ENCODE assay signal across 10 cellular contexts in genomic region chr17:35765086-35765710, GRCh38. TPM values are rescaled to one million over a fixed set of nuclear protein-coding genes. Genes with fewer than 3 reads are reported as not detected.
DNase-seq lines count a peak whose midpoint lies in the region; ATAC-seq, FAIRE-seq and TF ChIP-seq lines count a peak whose summit lies in the region.
"Had no signal": no experiment of that assay in that cellular context is flagged by ENCODE, and none has a peak within 500 bp of the region (broad histone marks: within the 10 kb centered on the region; RNA-seq: fewer than 3 reads in every experiment).

No MANE protein-coding gene starts in this region.

- no peaks in the 10 kb centered on the region for H3K9me3 Mint-ChIP-seq in CD8-positive, alpha-beta T cell
- H3K9me3 Mint-ChIP-seq in naive thymus-derived CD8-positive, alpha-beta T cell: no peaks in the 10 kb centered on the region

- no peak for TF ChIP-seq CTCF in CD8-positive, alpha-beta T cell (IDR thresholded peaks at IDR 0.05)
- no peak for TF ChIP-seq CTCF in K562 (IDR thresholded peaks at IDR 0.05 in 2 of 3, conservative IDR thresholded peaks at IDR 0.05 in 1 of 3; ENCODE audit: insufficient read depth in 2 of 3, low read depth in 1 of 3, low read length in 3 of 3)

- H3K9ac ChIP-seq in K562 (ENCODE audit: insufficient read depth in 1 of 2, low read depth in 2 of 2, low read length in 2 of 2): no peak overlapping the region; a peak in 1 of 4 replicates

- POLR2A ChIA-PET in CD8-positive, alpha-beta T cell (lab: Charles Lee): interaction anchor here (1.0 to 3.4 kb wide), 5 partner anchors 20 to 453 kb away, joined by 3 to 84 read pairs (median 5); partner anchors contain the start of gene TAF15
- POLR2A ChIA-PET in K562 (lab: Yijun Ruan, JAX): interaction anchor here (2.3 kb wide), 1 partner anchor 44 kb away, joined by 13 read pairs; the partner anchor contains the start of gene TAF15
- POLR2A ChIA-PET in naive thymus-derived CD8-positive, alpha-beta T cell (lab: Charles Lee): interaction anchor here (1.0 to 7.1 kb wide), 10 partner anchors 20 to 646 kb away, joined by 3 to 165 read pairs (median 6); partner anchors contain the start of genes MMP28, PEX12, RAD51D and TAF15

- no peak for FAIRE-seq in K562 (lab: Jason Lieb, UNC)
- FAIRE-seq: HTR-8/SVneo had no signal

- TF ChIP-seq RAD21 in K562 (CRISPR knock-in tag; conservative IDR thresholded peaks at IDR 0.05 in 1 of 2, IDR thresholded peaks at IDR 0.05 in 1 of 2): no peak

- no peak overlapping the region for H3K27ac ChIP-seq in CD8-positive, alpha-beta T cell (ENCODE audit: low read depth, low read length)
- H3K27ac ChIP-seq in K562 (ENCODE audit: extremely low read depth, low read depth, low read length): no peak overlapping the region

- peaks cover 3% of the 10 kb centered on the region for H3K9me1 ChIP-seq in K562 (ENCODE audit: control insufficient read depth, insufficient read depth, low read length)

- TF ChIP-seq POLR2A in K562 (conservative IDR thresholded peaks at IDR 0.05): no peak

- no peaks in the 10 kb centered on the region for H3K36me3 ChIP-seq in CD8-positive, alpha-beta T cell (ENCODE audit: insufficient read depth, low read length)
- no peaks in the 10 kb centered on the region for H3K36me3 ChIP-seq in K562 (ENCODE audit: control insufficient read depth, insufficient read depth, low read length)

- H3K4me3 ChIP-seq in CD8-positive, alpha-beta T cell (ENCODE audit: low read depth, low read length): peak overlapping the region; percentile 70
- H3K4me3 ChIP-seq in Jurkat, Clone E6-1 (ENCODE audit: low read length): peak overlapping the region; percentile 60
- no peak overlapping the region for H3K4me3 ChIP-seq in K562

- intact Hi-C loops in CD8-positive, alpha-beta T cell (cut with DNase I, micrococcal nuclease): loop anchor here in 1 of 2 experiments (10.0 kb wide), 1 partner anchor 380 kb away; no protein-coding TSS in a partner anchor
- intact Hi-C loops in K562 (cut with micrococcal nuclease): loop anchor here (10.0 kb wide), 1 partner anchor 180 kb away; the partner anchor contains the start of gene LYZL6

- H4K20me1 ChIP-seq in K562 (replicated peaks; ENCODE audit: control insufficient read depth, insufficient read depth, low read length): no peaks in the 10 kb centered on the region

- H3K4me1 Mint-ChIP-seq in CD8-positive, alpha-beta T cell (ENCODE audit: low read depth): peaks cover 10% of the 10 kb centered on the region
- peaks cover 7 to 9% (median 8%) of the 10 kb centered on the region in 4 donors for H3K4me1 Mint-ChIP-seq in naive thymus-derived CD8-positive, alpha-beta T cell

- H3K9me3 ChIP-seq in CD8-positive, alpha-beta T cell (ENCODE audit: low read length): no peaks in the 10 kb centered on the region
- no peaks in the 10 kb centered on the region for H3K9me3 ChIP-seq in K562 (replicated peaks; ENCODE audit: control insufficient read depth, insufficient read depth, low read depth, low read length)

- peaks cover 8% of the 10 kb centered on the region for H3K4me1 ChIP-seq in CD8-positive, alpha-beta T cell (ENCODE audit: insufficient read depth, low read length)
- H3K4me1 ChIP-seq in K562 (replicated peaks in 1 of 2; ENCODE audit: control insufficient read depth in 2 of 2, insufficient read depth in 2 of 2, low read length in 2 of 2): peaks cover 0 to 22% of the 10 kb centered on the region in 2 experiments; a peak in 3 of 5 replicates

- CTCF ChIA-PET in CD8-positive, alpha-beta T cell (lab: Charles Lee): interaction anchor here (0.8 to 12.8 kb wide), 13 partner anchors 12 to 621 kb away, joined by 3 to 305 read pairs (median 13); partner anchors contain the start of genes GAS2L2, MMP28 and TAF15
- CTCF ChIA-PET in K562 (lab: Yijun Ruan, JAX; ENCODE audit: low intra/inter-chr PET ratio): interaction anchor here (2.6 to 2.9 kb wide), 2 partner anchors 39 to 43 kb away, joined by 26 to 39 read pairs; partner anchors contain the start of gene TAF15

- H3K27me3 ChIP-seq in CD8-positive, alpha-beta T cell (ENCODE audit: insufficient read depth, low read length): no peaks in the 10 kb centered on the region
- peaks cover 28 to 71% of the 10 kb centered on the region in 2 experiments; a peak in 4 of 5 replicates for H3K27me3 ChIP-seq in K562 (ENCODE audit: control insufficient read depth in 2 of 2, insufficient read depth in 2 of 2, low read length in 2 of 2)

- DNase-seq in CD8-positive, alpha-beta T cell: no peak
- no peak for DNase-seq in Jurkat, Clone E6-1 (ENCODE audit: low read depth, low spot score)
- DNase-seq in K562 (ENCODE audit: extremely low read depth in 1 of 4, low spot score in 3 of 4): no peak
- DNase-seq in naive thymus-derived CD8-positive, alpha-beta T cell: peak in 1 of 10 donors; percentile 48
- no peak for DNase-seq in NCI-H510A (lab: John Stamatoyannopoulos, UW)
- DNase-seq in cerebellar cortex (ENCODE audit: low spot score): no peak
- no peak for DNase-seq in occipital lobe (lab: John Stamatoyannopoulos, UW)
- no peak for DNase-seq in EL
- DNase-seq: NCI-H446 had no signal

- no peak for ATAC-seq in CD8-positive, alpha-beta T cell
- ATAC-seq in K562: no peak
- ATAC-seq in naive thymus-derived CD8-positive, alpha-beta T cell: no peak

- in situ Hi-C loops in K562 (cut with MboI): loop anchor here (5.0 kb wide), 1 partner anchor 42 kb away; the partner anchor contains the start of gene TAF15

- TF ChIP-seq EP300 in K562 (IDR thresholded peaks at IDR 0.05; ENCODE audit: low read length): no peak

- no peaks in the 10 kb centered on the region for H3K79me2 ChIP-seq in K562 (ENCODE audit: control insufficient read depth, insufficient read depth, low read length)

- peak overlapping the region; percentile 87 for H3K27ac Mint-ChIP-seq in CD8-positive, alpha-beta T cell
- peak overlapping the region; percentile 58 to 93 (median 88) for H3K27ac Mint-ChIP-seq in naive thymus-derived CD8-positive, alpha-beta T cell

- peak overlapping the region; percentile 91 for H3K4me3 Mint-ChIP-seq in CD8-positive, alpha-beta T cell
- peak overlapping the region; percentile 86 to 98 (median 96) for H3K4me3 Mint-ChIP-seq in naive thymus-derived CD8-positive, alpha-beta T cell

- no peaks in the 10 kb centered on the region for H3K27me3 Mint-ChIP-seq in CD8-positive, alpha-beta T cell (ENCODE audit: low read depth)
- no peaks in the 10 kb centered on the region for H3K27me3 Mint-ChIP-seq in naive thymus-derived CD8-positive, alpha-beta T cell

- peaks cover 3% of the 10 kb centered on the region for H3K36me3 Mint-ChIP-seq in CD8-positive, alpha-beta T cell
- H3K36me3 Mint-ChIP-seq in naive thymus-derived CD8-positive, alpha-beta T cell: no peaks in the 10 kb centered on the region

- no peak overlapping the region for H2AFZ ChIP-seq in K562 (ENCODE audit: low read depth, low read length)

- no TSS peak for BruUV-seq in K562 (replicated peaks; lab: Mats Ljungman, UMichigan)

- 15% methylated on average over 10 of the region's 11 CpGs for WGBS in K562 (ENCODE audit: insufficient coverage, low coverage, missing lambda C conversion rate)

- H3K4me2 ChIP-seq in K562 (ENCODE audit: insufficient read depth, low read length): 0 out of 2 replicates have a peak overlapping the region, but pooled peaks have one; percentile 76

RNA-seq across cellular contexts. Expression of gene C17orf50, which starts 4.5 kb away (rescaled TPM):
- not detected for total RNA-seq in CD8-positive, alpha-beta T cell
- polyA plus RNA-seq in Jurkat, Clone E6-1 (2012; ENCODE audit: insufficient read depth, insufficient read length): not detected
- not detected in 2 replicates for total RNA-seq in K562 (2011; cell fraction: chromatin; rRNA removed; ENCODE audit: low replicate concordance)
- not detected in 2 replicates for total RNA-seq in K562 (2011; cell fraction: nucleolus; rRNA removed)
- not detected in 2 replicates for total RNA-seq in K562 (2011; cell fraction: nucleoplasm; rRNA removed)
- total RNA-seq in K562 (2014; rRNA removed) (not detected in 2 replicates), K562 (2014; rRNA removed; fragmentation: Illumina TruSeq; extraction: Trizol) (not detected in 2 replicates), K562 (2015; rRNA removed; fragmentation: Illumina TruSeq; extraction: Trizol) (not detected in 2 replicates), K562 (2021) (not detected in 2 replicates), occipital lobe (not detected)
- polyA plus RNA-seq in K562 (2011; rRNA removed) (not detected in 2 replicates), K562 (2014; fragmentation: Illumina TruSeq; extraction: Trizol) (not detected in 2 replicates), K562 (2014; fragmentation: Nextera tagmentation; extraction: Ambion mirVana) (not detected), K562 (2014; rRNA removed) (not detected in 2 replicates)
- not detected in 2 replicates for polyA plus RNA-seq in K562 (2011; cell fraction: cytosol; rRNA removed)
- polyA plus RNA-seq in K562 (2011; cell fraction: nucleus; rRNA removed): not detected in 2 replicates
- polyA plus RNA-seq in K562 (2012): not detected in 2 replicates
- polyA minus RNA-seq in K562 (2011; rRNA and poly(A)+ RNA removed): not detected in 2 replicates
- polyA minus RNA-seq in K562 (2011; cell fraction: cytosol; rRNA and poly(A)+ RNA removed): not detected in 2 replicates
- not detected in 2 replicates for polyA minus RNA-seq in K562 (2011; cell fraction: nucleus; rRNA and poly(A)+ RNA removed)
- total RNA-seq in naive thymus-derived CD8-positive, alpha-beta T cell: under 1 TPM in 1 of 2 experiments, not detected in 1; 0.38 TPM
- 1 to 10 TPM in 1 of 3 donors, under 1 TPM in 2; 0.20 to 2.1 (median 0.67) TPM for polyA plus RNA-seq in naive thymus-derived CD8-positive, alpha-beta T cell

RNA-seq across cellular contexts. Expression of gene GAS2L2, which starts 12.2 kb away (rescaled TPM):
- under 1 TPM; 0.17 to 0.27 TPM for total RNA-seq in CD8-positive, alpha-beta T cell
- not detected for polyA plus RNA-seq in Jurkat, Clone E6-1 (2012; ENCODE audit: insufficient read depth, insufficient read length)
- total RNA-seq in K562 (2011; cell fraction: chromatin; rRNA removed; ENCODE audit: low replicate concordance): 0.09 TPM in 1 of 2 replicates, not detected in the other
- total RNA-seq in K562 (2011; cell fraction: nucleolus; rRNA removed): not detected in 2 replicates
- not detected in 2 replicates for total RNA-seq in K562 (2011; cell fraction: nucleoplasm; rRNA removed)
- total RNA-seq in K562 (2014; rRNA removed) (not detected in 2 replicates), K562 (2014; rRNA removed; fragmentation: Illumina TruSeq; extraction: Trizol) (not detected in 2 replicates), K562 (2015; rRNA removed; fragmentation: Illumina TruSeq; extraction: Trizol) (not detected in 2 replicates), K562 (2021) (not detected in 2 replicates), occipital lobe (0.16 TPM)
- polyA plus RNA-seq in K562 (2011; rRNA removed) (not detected in 2 replicates), K562 (2014; fragmentation: Illumina TruSeq; extraction: Trizol) (not detected in 2 replicates), K562 (2014; fragmentation: Nextera tagmentation; extraction: Ambion mirVana) (not detected), K562 (2014; rRNA removed) (not detected in 2 replicates)
- 0.01 TPM in 1 of 2 replicates, not detected in the other for polyA plus RNA-seq in K562 (2011; cell fraction: cytosol; rRNA removed)
- polyA plus RNA-seq in K562 (2011; cell fraction: nucleus; rRNA removed): 0.03 and 0.10 TPM in 2 replicates
- 0.03 TPM in 1 of 2 replicates, not detected in the other for polyA plus RNA-seq in K562 (2012)
- polyA minus RNA-seq in K562 (2011; rRNA and poly(A)+ RNA removed): not detected in 2 replicates
- polyA minus RNA-seq in K562 (2011; cell fraction: cytosol; rRNA and poly(A)+ RNA removed): not detected in 2 replicates
- not detected in 2 replicates for polyA minus RNA-seq in K562 (2011; cell fraction: nucleus; rRNA and poly(A)+ RNA removed)
- total RNA-seq in naive thymus-derived CD8-positive, alpha-beta T cell: under 1 TPM; 0.33 to 0.36 TPM
- not detected for polyA plus RNA-seq in naive thymus-derived CD8-positive, alpha-beta T cell

RNA-seq across cellular contexts. Expression of gene MMP28, which starts 30.2 kb away (rescaled TPM):
- 1 to 10 TPM; 5.4 to 6.5 TPM for total RNA-seq in CD8-positive, alpha-beta T cell
- 4.5 TPM for polyA plus RNA-seq in Jurkat, Clone E6-1 (2012; ENCODE audit: insufficient read depth, insufficient read length)
- total RNA-seq in K562 (2011; cell fraction: chromatin; rRNA removed; ENCODE audit: low replicate concordance): not detected in 2 replicates
- total RNA-seq in K562 (2011; cell fraction: nucleolus; rRNA removed): not detected in 2 replicates
- total RNA-seq in K562 (2011; cell fraction: nucleoplasm; rRNA removed): not detected in 2 replicates
- not detected in 2 replicates for total RNA-seq in K562 (2014; rRNA removed)
- total RNA-seq in K562 (2014; rRNA removed; fragmentation: Illumina TruSeq; extraction: Trizol): not detected in 2 replicates
- not detected in 2 replicates for total RNA-seq in K562 (2015; rRNA removed; fragmentation: Illumina TruSeq; extraction: Trizol)
- total RNA-seq in K562 (2021): not detected in 2 replicates
- not detected in 2 replicates for polyA plus RNA-seq in K562 (2011; rRNA removed)
- polyA plus RNA-seq in K562 (2011; cell fraction: cytosol; rRNA removed): not detected in 2 replicates
- not detected in 2 replicates for polyA plus RNA-seq in K562 (2011; cell fraction: nucleus; rRNA removed)
- not detected in 2 replicates for polyA plus RNA-seq in K562 (2012)
- not detected in 2 replicates for polyA plus RNA-seq in K562 (2014; fragmentation: Illumina TruSeq; extraction: Trizol)
- polyA plus RNA-seq in K562 (2014; fragmentation: Nextera tagmentation; extraction: Ambion mirVana): not detected
- polyA plus RNA-seq in K562 (2014; rRNA removed): not detected in 2 replicates
- not detected in 2 replicates for polyA minus RNA-seq in K562 (2011; rRNA and poly(A)+ RNA removed)
- polyA minus RNA-seq in K562 (2011; cell fraction: cytosol; rRNA and poly(A)+ RNA removed): not detected in 2 replicates
- polyA minus RNA-seq in K562 (2011; cell fraction: nucleus; rRNA and poly(A)+ RNA removed): 0.27 TPM in 1 of 2 replicates, not detected in the other
- total RNA-seq in naive thymus-derived CD8-positive, alpha-beta T cell: 10 to 100 TPM; 15.0 to 15.2 TPM
- 10 to 100 TPM; 10.0 to 30.1 (median 13.4) TPM for polyA plus RNA-seq in naive thymus-derived CD8-positive, alpha-beta T cell
- 8.9 TPM for total RNA-seq in occipital lobe

RNA-seq across cellular contexts. Expression of gene RASL10B, which starts 33.8 kb away (rescaled TPM):
- under 1 TPM; 0.16 to 0.22 TPM for total RNA-seq in CD8-positive, alpha-beta T cell
- 0.63 TPM for polyA plus RNA-seq in Jurkat, Clone E6-1 (2012; ENCODE audit: insufficient read depth, insufficient read length)
- total RNA-seq in K562 (2011; cell fraction: chromatin; rRNA removed; ENCODE audit: low replicate concordance): 0.32 TPM in 1 of 2 replicates, not detected in the other
- total RNA-seq in K562 (2011; cell fraction: nucleolus; rRNA removed): 0.17 and 1.4 TPM in 2 replicates
- total RNA-seq in K562 (2011; cell fraction: nucleoplasm; rRNA removed): 0.81 TPM in 1 of 2 replicates, not detected in the other
- total RNA-seq in K562 (2014; rRNA removed) (0.14 and 0.16 TPM in 2 replicates), K562 (2014; rRNA removed; fragmentation: Illumina TruSeq; extraction: Trizol) (0.04 and 0.06 TPM in 2 replicates), K562 (2015; rRNA removed; fragmentation: Illumina TruSeq; extraction: Trizol) (0.07 and 0.11 TPM in 2 replicates), K562 (2021) (0.11 and 0.22 TPM in 2 replicates), occipital lobe (5.1 TPM)
- polyA plus RNA-seq in K562 (2011; rRNA removed) (0.16 and 0.31 TPM in 2 replicates), K562 (2014; fragmentation: Illumina TruSeq; extraction: Trizol) (0.11 and 0.12 TPM in 2 replicates), K562 (2014; fragmentation: Nextera tagmentation; extraction: Ambion mirVana) (not detected), K562 (2014; rRNA removed) (0.03 and 0.27 TPM in 2 replicates)
- 0.15 and 0.46 TPM in 2 replicates for polyA plus RNA-seq in K562 (2011; cell fraction: cytosol; rRNA removed)
- 0.04 and 0.46 TPM in 2 replicates for polyA plus RNA-seq in K562 (2011; cell fraction: nucleus; rRNA removed)
- 0.08 and 0.16 TPM in 2 replicates for polyA plus RNA-seq in K562 (2012)
- polyA minus RNA-seq in K562 (2011; rRNA and poly(A)+ RNA removed): 0.09 and 0.25 TPM in 2 replicates
- not detected in 2 replicates for polyA minus RNA-seq in K562 (2011; cell fraction: cytosol; rRNA and poly(A)+ RNA removed)
- 0.11 and 0.67 TPM in 2 replicates for polyA minus RNA-seq in K562 (2011; cell fraction: nucleus; rRNA and poly(A)+ RNA removed)
- total RNA-seq in naive thymus-derived CD8-positive, alpha-beta T cell: under 1 TPM; 0.38 to 0.57 TPM
- under 1 TPM in 1 of 3 donors, not detected in 2; 0.06 TPM for polyA plus RNA-seq in naive thymus-derived CD8-positive, alpha-beta T cell

RNA-seq across cellular contexts. Expression of gene TAF15, which starts 44.1 kb away (rescaled TPM):
- total RNA-seq in CD8-positive, alpha-beta T cell: 100 to 1,000 TPM; 118 to 121 TPM
- polyA plus RNA-seq in Jurkat, Clone E6-1 (2012; ENCODE audit: insufficient read depth, insufficient read length): 336 TPM
- 209 and 455 TPM in 2 replicates for total RNA-seq in K562 (2011; cell fraction: chromatin; rRNA removed; ENCODE audit: low replicate concordance)
- 104 and 126 TPM in 2 replicates for total RNA-seq in K562 (2011; cell fraction: nucleolus; rRNA removed)
- total RNA-seq in K562 (2011; cell fraction: nucleoplasm; rRNA removed): 198 and 253 TPM in 2 replicates
- total RNA-seq in K562 (2014; rRNA removed) (50.2 and 54.5 TPM in 2 replicates), K562 (2014; rRNA removed; fragmentation: Illumina TruSeq; extraction: Trizol) (56.8 and 64.3 TPM in 2 replicates), K562 (2015; rRNA removed; fragmentation: Illumina TruSeq; extraction: Trizol) (45.9 and 50.7 TPM in 2 replicates), K562 (2021) (178 and 213 TPM in 2 replicates), occipital lobe (72.8 TPM)
- polyA plus RNA-seq in K562 (2011; rRNA removed) (60.0 and 77.7 TPM in 2 replicates), K562 (2014; fragmentation: Illumina TruSeq; extraction: Trizol) (267 and 272 TPM in 2 replicates), K562 (2014; fragmentation: Nextera tagmentation; extraction: Ambion mirVana) (10 to 100 TPM in 1 of 2 experiments, 1 to 10 TPM in 1; 4.1 to 22.7 TPM), K562 (2014; rRNA removed) (142 and 171 TPM in 2 replicates)
- 35.6 and 39.1 TPM in 2 replicates for polyA plus RNA-seq in K562 (2011; cell fraction: cytosol; rRNA removed)
- 59.8 and 89.8 TPM in 2 replicates for polyA plus RNA-seq in K562 (2011; cell fraction: nucleus; rRNA removed)
- polyA plus RNA-seq in K562 (2012): 216 and 380 TPM in 2 replicates
- 105 and 122 TPM in 2 replicates for polyA minus RNA-seq in K562 (2011; rRNA and poly(A)+ RNA removed)
- polyA minus RNA-seq in K562 (2011; cell fraction: cytosol; rRNA and poly(A)+ RNA removed): 44.4 and 68.8 TPM in 2 replicates
- polyA minus RNA-seq in K562 (2011; cell fraction: nucleus; rRNA and poly(A)+ RNA removed): 74.2 and 95.4 TPM in 2 replicates
- total RNA-seq in naive thymus-derived CD8-positive, alpha-beta T cell: 100 to 1,000 TPM; 271 TPM
- 10 to 100 TPM; 15.0 to 20.2 (median 19.9) TPM for polyA plus RNA-seq in naive thymus-derived CD8-positive, alpha-beta T cell
